In the genomic region with DNA sequence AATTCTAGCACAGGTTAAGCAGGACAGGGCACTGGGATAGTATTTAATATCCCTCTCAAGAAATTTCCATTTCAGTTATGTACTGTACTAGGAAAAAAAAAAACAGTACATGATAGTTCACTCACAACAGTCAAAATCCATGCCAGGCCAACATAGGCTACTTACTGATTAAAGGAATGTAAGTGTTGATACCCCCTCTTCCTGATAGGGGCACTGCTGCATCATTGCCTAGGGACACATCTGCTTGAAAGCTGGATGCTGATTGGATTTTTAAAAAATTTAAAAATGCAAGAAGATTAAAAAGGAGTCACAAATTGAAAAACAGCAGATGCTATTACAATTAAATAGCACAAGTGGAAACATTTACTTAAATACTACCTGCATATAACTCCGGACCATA, we compare ENCODE assay signal across 13 cellular contexts. TPM values are rescaled to one million over a fixed set of nuclear protein-coding genes. Genes with fewer than 3 reads are reported as not detected.
DNase-seq lines count a peak whose midpoint lies in the region; ATAC-seq and TF ChIP-seq lines count a peak whose summit lies in the region.
"Had no signal": no experiment of that assay in that cellular context is flagged by ENCODE, and none has a peak within 500 bp of the region (broad histone marks: within the 10 kb centered on the region; RNA-seq: fewer than 3 reads in every experiment).

No MANE protein-coding gene starts in this region.

- no peak overlapping the region for H3K4me3 ChIP-seq in A673 (ENCODE audit: low read depth, low read length, poor library complexity, severe bottlenecking)
- no peak overlapping the region for H3K4me3 ChIP-seq in WERI-Rb-1 (ENCODE audit: low read depth, low read length)
- no peak overlapping the region for H3K4me3 ChIP-seq in left ventricle myocardium inferior
- no peak overlapping the region for H3K4me3 ChIP-seq in stomach

- H2BK5ac ChIP-seq in H9 (ENCODE audit: insufficient read length, low read length), result no peak overlapping the region

- DNase-seq in A673 (ENCODE audit: low spot score), result peak; percentile 58
- DNase-seq in H9, result no peak
- DNase-seq in WERI-Rb-1, result no peak
- DNase-seq in left ventricle myocardium inferior, result no peak
- no peak for DNase-seq in stimulated activated CD4-positive, alpha-beta T cell treated with anti-CD3 and anti-CD28 coated beads, Interleukin-12 subunit alpha, Interleukin-12 subunit beta, amount 100 ng/mL, for 4 hours
- no peak for DNase-seq in stomach
- no peak for DNase-seq in NCI-H2107 (lab: John Stamatoyannopoulos, UW)
- DNase-seq: activated CD4-positive, alpha-beta T cell treated with anti-CD3 and anti-CD28 coated beads for 1 hour; anterior cingulate cortex; DMS153; NCI-H226 had no signal

- no TSS peak for BruUV-seq in A673 (replicated peaks; lab: Mats Ljungman, UMichigan)

- H3K4me3 Mint-ChIP-seq in H9, result no peak overlapping the region
- H3K4me3 Mint-ChIP-seq: stimulated activated memory B cell treated with anti-CD40 and anti-IgM and Interleukin-4, amounts not matched to agents 10 μg/mL and 1 μg/mL and 100 μg/mL, for 72 hours had no signal

- H3K27ac ChIP-seq in A673 (ENCODE audit: low read depth, low read length, poor library complexity, severe bottlenecking) (no peak overlapping the region), H9 (ENCODE audit: insufficient read length, low read depth, low read length) (no peak overlapping the region), WERI-Rb-1 (no peak overlapping the region), left ventricle myocardium inferior (replicated peaks) (peak overlapping the region; percentile 26), stomach (no peak overlapping the region)

- H3K18ac ChIP-seq in H9 (ENCODE audit: insufficient read length, low read depth, low read length), result no peak overlapping the region

- no peaks in the 10 kb centered on the region for H3K9me3 ChIP-seq in A673 (ENCODE audit: low read depth, low read length, poor library complexity, severe bottlenecking)
- no peaks in the 10 kb centered on the region for H3K9me3 ChIP-seq in H9 (ENCODE audit: control insufficient read depth, low read depth, low read length)
- no peaks in the 10 kb centered on the region for H3K9me3 ChIP-seq in WERI-Rb-1 (ENCODE audit: severe bottlenecking)
- no peaks in the 10 kb centered on the region for H3K9me3 ChIP-seq in left ventricle myocardium inferior (replicated peaks)
- H3K9me3 ChIP-seq in stomach, result no peaks in the 10 kb centered on the region

- no peak overlapping the region for H3K4ac ChIP-seq in H9 (ENCODE audit: low read depth, low read length)

- no peak for TF ChIP-seq POLR2A in stomach (IDR thresholded peaks at IDR 0.05)

- H2AFZ ChIP-seq in H9 (ENCODE audit: low read length), result no peak overlapping the region

- intact Hi-C loops in A673 (cut with micrococcal nuclease; ENCODE audit: unreplicated experiment) (loop anchor here (2.0 to 10.0 kb wide), 3 partner anchors 160 to 364 kb away; no protein-coding TSS in a partner anchor), left ventricle myocardium inferior (cut with micrococcal nuclease) (loop anchor here (10.0 kb wide), 1 partner anchor 164 kb away; no protein-coding TSS in a partner anchor), stomach (cut with DNase I; ENCODE audit: low total_unique reads) (no loop called here)

- no peaks in the 10 kb centered on the region for H3K79me2 ChIP-seq in H9 (ENCODE audit: insufficient read depth, low read length)

- no peak overlapping the region for H3K14ac ChIP-seq in H9 (ENCODE audit: insufficient read depth, low read length)

- H3K23me2 ChIP-seq in H9 (ENCODE audit: insufficient read length, low read depth, low read length, poor library complexity, severe bottlenecking), result no peaks in the 10 kb centered on the region

- H3K79me1 ChIP-seq in H9 (ENCODE audit: insufficient read depth, low read depth, low read length, poor library complexity, severe bottlenecking), result no peaks in the 10 kb centered on the region

- 0 out of 4 replicates have a peak, but pooled peaks cover 0 to 2% of the 10 kb centered on the region in 2 experiments for H3K4me1 Mint-ChIP-seq in H9
- H3K4me1 Mint-ChIP-seq: stimulated activated memory B cell treated with anti-CD40 and anti-IgM and Interleukin-4, amounts not matched to agents 10 μg/mL and 1 μg/mL and 100 μg/mL, for 72 hours had no signal

- no peak overlapping the region for H2BK20ac ChIP-seq in H9 (ENCODE audit: low read depth, low read length, poor library complexity, severe bottlenecking)

- CTCF ChIA-PET in A673 (lab: Charles Lee), result interaction anchor here (1.1 kb wide), 1 partner anchor 78 kb away, joined by 5 read pairs; no protein-coding TSS in a partner anchor

- no CpG with 5 or more reads among the region's 1 CpG for WGBS in H9 (ENCODE audit: extremely low coverage, insufficient read length, low lambda C conversion rate)
- 86 to 100% (median 97%) methylated on average over 1 of the region's 1 CpG for WGBS in stomach, 5 donors

- no peak overlapping the region for H3K56ac ChIP-seq in H9 (ENCODE audit: insufficient read length, low read depth, low read length)

- H3K27me3 ChIP-seq in A673 (replicated peaks; ENCODE audit: insufficient read depth, low read depth, low read length, poor library complexity) (no peaks in the 10 kb centered on the region), H9 (ENCODE audit: insufficient read depth, low read length) (no peaks in the 10 kb centered on the region; the same call in 1 of the 2 replicates), WERI-Rb-1 (ENCODE audit: insufficient read depth, low read depth, severe bottlenecking) (no peaks in the 10 kb centered on the region), left ventricle myocardium inferior (ENCODE audit: low read depth) (no peaks in the 10 kb centered on the region), stomach (no peaks in the 10 kb centered on the region)

- no peaks in the 10 kb centered on the region for H3K9me3 Mint-ChIP-seq in H9

- no peak overlapping the region for H3K23ac ChIP-seq in H9 (ENCODE audit: insufficient read length, low read depth, low read length)

- H3K36me3 ChIP-seq in A673 (ENCODE audit: insufficient read depth, low read length, poor library complexity, severe bottlenecking) (peaks cover 36% of the 10 kb centered on the region), WERI-Rb-1 (peaks cover 7% of the 10 kb centered on the region; the same call in 1 of the 2 replicates), left ventricle myocardium inferior (peaks cover 22% of the 10 kb centered on the region), stomach (peaks cover 0 to 31% (median 28%) of the 10 kb centered on the region in 4 donors)

- H2BK15ac ChIP-seq in H9 (ENCODE audit: low read depth, low read length), result no peak overlapping the region

- H4K8ac ChIP-seq in H9 (replicated peaks; ENCODE audit: insufficient read length, low read depth, low read length), result no peak overlapping the region

- H2BK120ac ChIP-seq in H9 (ENCODE audit: low read depth, low read length, poor library complexity, severe bottlenecking), result no peak overlapping the region

- H3K9ac ChIP-seq in H9 (ENCODE audit: extremely low read depth, insufficient read length, low read length), result no peak overlapping the region

- H3K27me3 Mint-ChIP-seq in H9 (ENCODE audit: low read depth), result no peaks in the 10 kb centered on the region

- H2AK5ac ChIP-seq in H9 (ENCODE audit: insufficient read length, low read length), result no peak overlapping the region

- no peak overlapping the region for H3T11ph ChIP-seq in H9 (ENCODE audit: low read length)

- H4K5ac ChIP-seq in H9 (ENCODE audit: insufficient read length, low read depth, low read length), result no peak overlapping the region

- peak; percentile 63 for TF ChIP-seq CTCF in A673 (conservative IDR thresholded peaks at IDR 0.05; ENCODE audit: low read depth, low read length)
- peak; percentile 64 for TF ChIP-seq CTCF in H9 (conservative IDR thresholded peaks at IDR 0.05)
- peak; percentile 11; the same call in 1 of the 2 replicates for TF ChIP-seq CTCF in WERI-Rb-1 (IDR thresholded peaks at IDR 0.05; ENCODE audit: low read depth, low read length)
- peak; percentile 47 for TF ChIP-seq CTCF in left ventricle myocardium inferior (IDR thresholded peaks at IDR 0.05; ENCODE audit: borderline replicate concordance)
- no peak for TF ChIP-seq CTCF in stomach (IDR thresholded peaks at IDR 0.05)

- no peak for ATAC-seq in GM18502 (IDR thresholded peaks at IDR 0.05; ENCODE audit: poor library complexity, unreplicated experiment)
- ATAC-seq: stimulated activated memory B cell treated with anti-CD40 and anti-IgM and Interleukin-4, amounts not matched to agents 10 μg/mL and 1 μg/mL and 100 μg/mL, for 72 hours had no signal

- no peaks in the 10 kb centered on the region for H4K20me1 ChIP-seq in H9 (ENCODE audit: control insufficient read depth, insufficient read depth, insufficient read length)

- no peak overlapping the region for H4K91ac ChIP-seq in H9 (ENCODE audit: insufficient read length, low read depth, low read length)

- peaks cover 10 to 41% (median 30%) of the 10 kb centered on the region in 3 experiments; a peak in 5 of 7 replicates for H3K36me3 Mint-ChIP-seq in H9 (ENCODE audit: insufficient read depth in 1 of 3, low read depth in 3 of 3)
- H3K36me3 Mint-ChIP-seq: stimulated activated memory B cell treated with anti-CD40 and anti-IgM and Interleukin-4, amounts not matched to agents 10 μg/mL and 1 μg/mL and 100 μg/mL, for 72 hours had no signal

- H3K4me2 ChIP-seq in H9 (ENCODE audit: insufficient read depth, insufficient read length, low read length), result no peak overlapping the region

- no peak overlapping the region for H2BK12ac ChIP-seq in H9 (ENCODE audit: insufficient read length, low read depth, low read length)

- POLR2A ChIA-PET in A673 (lab: Charles Lee; ENCODE audit: low non-redundant PET), result interaction anchor here (0.6 kb wide), 1 partner anchor 457 kb away, joined by 3 read pairs; no protein-coding TSS in a partner anchor

- TF ChIP-seq EP300 in stomach (IDR thresholded peaks at IDR 0.05), result no peak

- H3K4me1 ChIP-seq in A673 (ENCODE audit: insufficient read depth, low read length, poor library complexity, severe bottlenecking) (no peaks in the 10 kb centered on the region), H9 (ENCODE audit: insufficient read depth, low read length) (no peaks in the 10 kb centered on the region), left ventricle myocardium inferior (peaks cover 22% of the 10 kb centered on the region), stomach (peaks cover 0 to 30% (median 4%) of the 10 kb centered on the region in 4 donors)

- no peak overlapping the region for H3K27ac Mint-ChIP-seq in H9
- H3K27ac Mint-ChIP-seq: stimulated activated memory B cell treated with anti-CD40 and anti-IgM and Interleukin-4, amounts not matched to agents 10 μg/mL and 1 μg/mL and 100 μg/mL, for 72 hours had no signal

RNA-seq across cellular contexts. Expression of a gene that starts 43.4 kb away (rescaled TPM):
- not detected in 2 replicates for total RNA-seq in A673 (2021)
- not detected in 2 replicates for total RNA-seq in H9 (2021)
- total RNA-seq in left ventricle myocardium inferior, result not detected
- not detected for total RNA-seq in stomach
- not detected for polyA plus RNA-seq in stomach

Comparison
In these comparisons a context has a peak if more than half of its experiments do, and no peak if none do; other contexts are left out.
1. CTCF ChIP-seq: peak in A673 (single experiment), H9 (single experiment), WERI-Rb-1 (single experiment) and left ventricle myocardium inferior (single experiment); none in stomach (0 of 7).